ENCODE assay signal across 10 cellular contexts in genomic region chr11:46122955-46123354, GRCh38.
DNase-seq lines count a peak whose midpoint lies in the region; ATAC-seq and TF ChIP-seq lines count a peak whose summit lies in the region.
"Had no signal": no experiment of that assay in that cellular context is flagged by ENCODE, and none has a peak within 500 bp of the region (broad histone marks: within the 10 kb centered on the region; RNA-seq: fewer than 3 reads in every experiment).

No MANE protein-coding gene starts in this region.

- peaks cover 22% of the 10 kb centered on the region for H3K79me2 ChIP-seq in OCI-LY3 (ENCODE audit: low read length)

- peak; percentile 24 for DNase-seq in NK-92 treated with Interleukin-12 subunit alpha and Interleukin-12 subunit beta, amount 100 ng/mL, for 24 hours (lab: John Stamatoyannopoulos, UW)
- DNase-seq in NK-92 (lab: John Stamatoyannopoulos, UW; ENCODE audit: unreplicated experiment) (no peak), epithelial cell of esophagus (ENCODE audit: low read depth) (peak; percentile 28), skeletal muscle cell (ENCODE audit: low read depth) (peak; percentile 5)
- DNase-seq in effector memory CD4-positive, alpha-beta T cell = no peak
- DNase-seq: activated effector memory CD4-positive, alpha-beta T cell treated with anti-CD3 and anti-CD28 coated beads, Interleukin-2, amount 50 U/mL, for 16 hours; RPMI8226 had no signal

- H3K4me2 ChIP-seq in OCI-LY3 (ENCODE audit: low read length) = peak overlapping the region; percentile 94

- peaks cover 21% of the 10 kb centered on the region for H3K4me1 ChIP-seq in OCI-LY3 (ENCODE audit: low read length)
- H3K4me1 ChIP-seq in effector memory CD4-positive, alpha-beta T cell (ENCODE audit: control insufficient read depth, insufficient read depth, low read length, poor library complexity, severe bottlenecking) = peaks cover 17% of the 10 kb centered on the region

- no peak overlapping the region for H3K27ac ChIP-seq in OCI-LY3 (ENCODE audit: low read length)
- no peak overlapping the region for H3K27ac ChIP-seq in effector memory CD4-positive, alpha-beta T cell (ENCODE audit: insufficient read depth, low read length, poor library complexity, severe bottlenecking)

- no peak for ATAC-seq in HG03354 (IDR thresholded peaks at IDR 0.05; ENCODE audit: poor library complexity, severe bottlenecking, unreplicated experiment)
- no peak for ATAC-seq in GM18505 (IDR thresholded peaks at IDR 0.05; ENCODE audit: unreplicated experiment)

- TF ChIP-seq POLR2A in GM18505 (IDR thresholded peaks at IDR 0.05; ENCODE audit: borderline replicate concordance, extremely low read depth, insufficient read depth, insufficient read length) = no peak

- peaks cover 9% of the 10 kb centered on the region; the same call in 1 of the 2 replicates for H4K20me1 ChIP-seq in OCI-LY3 (ENCODE audit: insufficient read depth, low read length)

- H3K36me3 ChIP-seq in OCI-LY3 (replicated peaks; ENCODE audit: low read depth, low read length) = no peaks in the 10 kb centered on the region
- H3K36me3 ChIP-seq in effector memory CD4-positive, alpha-beta T cell (ENCODE audit: control insufficient read depth, insufficient read depth, low read length) = no peaks in the 10 kb centered on the region

- no peak overlapping the region for H2AFZ ChIP-seq in OCI-LY3 (ENCODE audit: low read depth, low read length)

- H3K9ac ChIP-seq in OCI-LY3 (ENCODE audit: low read length) = peak overlapping the region; percentile 71; the same call in 1 of the 2 replicates

- TF ChIP-seq CTCF in OCI-LY3 (IDR thresholded peaks at IDR 0.05; ENCODE audit: low read depth, low read length) (no peak), epithelial cell of esophagus (IDR thresholded peaks at IDR 0.05; ENCODE audit: insufficient read depth, low read depth, low read length, missing control alignments) (no peak)

- no peaks in the 10 kb centered on the region for H3K27me3 ChIP-seq in OCI-LY3 (ENCODE audit: low read depth, low read length)
- H3K27me3 ChIP-seq in effector memory CD4-positive, alpha-beta T cell (replicated peaks; ENCODE audit: control insufficient read depth, insufficient read depth, low read length, poor library complexity, severe bottlenecking) = no peaks in the 10 kb centered on the region

- H3K4me3 ChIP-seq in OCI-LY3 (ENCODE audit: low read length) (peak overlapping the region; percentile 96; the same call in 1 of the 2 replicates), epithelial cell of esophagus (ENCODE audit: low read length) (no peak overlapping the region), skeletal muscle cell (ENCODE audit: low read depth, low read length) (no peak overlapping the region)
- H3K4me3 ChIP-seq in effector memory CD4-positive, alpha-beta T cell (ENCODE audit: insufficient read depth, low read depth, low read length, poor library complexity, severe bottlenecking) = no peak overlapping the region

- H3K9me3 ChIP-seq in OCI-LY3 (ENCODE audit: insufficient read depth, low read length) = no peaks in the 10 kb centered on the region
- H3K9me3 ChIP-seq in effector memory CD4-positive, alpha-beta T cell (ENCODE audit: control insufficient read depth, low read length) = no peaks in the 10 kb centered on the region

Comparison
In these comparisons a context has a peak if more than half of its experiments do, and no peak if none do; other contexts are left out.
1. DNase-seq: peak in NK-92 treated with Interleukin-12 subunit alpha and Interleukin-12 subunit beta, amount 100 ng/mL, for 24 hours (single experiment), epithelial cell of esophagus (single experiment) and skeletal muscle cell (single experiment); none in NK-92 (single experiment) and effector memory CD4-positive, alpha-beta T cell (0 of 3).